ENCODE assay signal across 8 cellular contexts in the genomic region with DNA sequence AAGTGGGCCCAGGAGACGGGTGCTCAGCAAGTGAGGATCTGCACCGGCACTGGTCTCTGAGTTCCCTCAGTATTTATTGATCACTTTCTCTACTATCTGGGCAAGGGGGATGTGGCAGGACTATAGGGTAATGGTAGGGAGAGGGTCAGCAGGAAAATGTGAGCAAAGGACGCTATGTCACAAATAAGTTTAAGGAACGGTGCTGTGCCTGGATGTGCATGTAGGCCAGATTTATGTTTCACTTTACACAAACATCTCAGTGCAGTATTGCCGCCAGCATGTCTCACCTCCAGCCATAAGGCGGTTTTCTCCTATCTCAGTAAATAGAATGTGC. TPM values are rescaled to one million over a fixed set of nuclear protein-coding genes. Genes with fewer than 3 reads are reported as not detected.
DNase-seq lines count a peak whose midpoint lies in the region; ATAC-seq, FAIRE-seq and TF ChIP-seq lines count a peak whose summit lies in the region.
"Not testable (repeated sequence)": the region's sequence is repeated elsewhere in the genome, so short reads cannot be mapped to it uniquely, and the experiment has no call there.

No MANE protein-coding gene starts in this region.

- in situ Hi-C loops in K562 (cut with MboI), result not testable (repeated sequence)

- H3K79me2 ChIP-seq in DND-41 (ENCODE audit: insufficient read depth, low read length); OCI-LY7 (ENCODE audit: insufficient read depth, low read depth, low read length); K562 (ENCODE audit: control insufficient read depth, insufficient read depth, low read length): not testable (repeated sequence)

- TF ChIP-seq CTCF in DND-41 (IDR thresholded peaks at IDR 0.05; ENCODE audit: borderline replicate concordance, extremely low read depth, low read length, poor library complexity, severe bottlenecking); OCI-LY7 (conservative IDR thresholded peaks at IDR 0.05; ENCODE audit: low read length); activated CD8-positive, alpha-beta T cell treated with anti-CD3 and anti-CD28 coated beads for 36 hours (IDR thresholded peaks at IDR 0.05); K562 (IDR thresholded peaks at IDR 0.05 in 2 of 3, conservative IDR thresholded peaks at IDR 0.05 in 1 of 3; ENCODE audit: insufficient read depth in 2 of 3, low read depth in 1 of 3, low read length in 3 of 3); esophagus squamous epithelium (IDR thresholded peaks at IDR 0.05); mesothelial cell of epicardium (IDR thresholded peaks at IDR 0.05; ENCODE audit: unreplicated experiment); progenitor cell of endocrine pancreas (IDR thresholded peaks at IDR 0.05; ENCODE audit: unreplicated experiment); vagina (IDR thresholded peaks at IDR 0.05): not testable (repeated sequence)

- not testable (repeated sequence) for H3K36me3 Mint-ChIP-seq in activated CD8-positive, alpha-beta T cell treated with anti-CD3 and anti-CD28 coated beads for 36 hours (ENCODE audit: low read depth); mesothelial cell of epicardium; progenitor cell of endocrine pancreas (ENCODE audit: insufficient read depth)

- TF ChIP-seq POLR2A in K562 (conservative IDR thresholded peaks at IDR 0.05); esophagus squamous epithelium (IDR thresholded peaks at IDR 0.05); vagina (IDR thresholded peaks at IDR 0.05): not testable (repeated sequence)

- not testable (repeated sequence) for H4K20me1 ChIP-seq in DND-41 (ENCODE audit: insufficient read depth, low read length); OCI-LY7 (ENCODE audit: insufficient read depth, low read length); K562 (replicated peaks; ENCODE audit: control insufficient read depth, insufficient read depth, low read length)

- H3K4me2 ChIP-seq in DND-41 (ENCODE audit: insufficient read depth, low read length) (peak overlapping the region; percentile 71), OCI-LY7 (ENCODE audit: low read length) (peak overlapping the region; percentile 88; the same call in 1 of the 2 replicates), K562 (ENCODE audit: insufficient read depth, low read length) (peak overlapping the region; percentile 74)

- H3K9me3 Mint-ChIP-seq in activated CD8-positive, alpha-beta T cell treated with anti-CD3 and anti-CD28 coated beads for 36 hours; mesothelial cell of epicardium; progenitor cell of endocrine pancreas (ENCODE audit: low read depth): not testable (repeated sequence)

- peak overlapping the region; percentile 78 for H3K4me3 Mint-ChIP-seq in activated CD8-positive, alpha-beta T cell treated with anti-CD3 and anti-CD28 coated beads for 36 hours
- peak overlapping the region; percentile 89 for H3K4me3 Mint-ChIP-seq in mesothelial cell of epicardium
- peak overlapping the region; percentile 89 for H3K4me3 Mint-ChIP-seq in progenitor cell of endocrine pancreas (ENCODE audit: low read depth)

- not testable (repeated sequence) for H3K9me1 ChIP-seq in K562 (ENCODE audit: control insufficient read depth, insufficient read depth, low read length)

- ATAC-seq in DND-41 (ENCODE audit: insufficient read depth, low read depth); activated CD8-positive, alpha-beta T cell treated with anti-CD3 and anti-CD28 coated beads for 36 hours; K562: not testable (repeated sequence)

- CTCF ChIA-PET in OCI-LY7 (lab: Charles Lee; ENCODE audit: unreplicated experiment); activated CD8-positive, alpha-beta T cell treated with anti-CD3 and anti-CD28 coated beads for 36 hours (lab: Charles Lee); K562 (lab: Yijun Ruan, JAX; ENCODE audit: low intra/inter-chr PET ratio): not testable (repeated sequence)

- BruUV-seq in OCI-LY7 (replicated peaks; lab: Mats Ljungman, UMichigan); K562 (replicated peaks; lab: Mats Ljungman, UMichigan): not testable (repeated sequence)

- not testable (repeated sequence) for H3K9me3 ChIP-seq in DND-41 (ENCODE audit: insufficient read depth, low read length, severe bottlenecking); OCI-LY7 (ENCODE audit: low read length); K562 (replicated peaks; ENCODE audit: control insufficient read depth, insufficient read depth, low read depth, low read length); esophagus squamous epithelium; vagina

- not testable (repeated sequence) for H3K27me3 ChIP-seq in DND-41 (ENCODE audit: insufficient read depth, low read length, poor library complexity); K562 (ENCODE audit: control insufficient read depth in 2 of 2, insufficient read depth in 2 of 2, low read length in 2 of 2); esophagus squamous epithelium; vagina

- peaks cover 23% of the 10 kb centered on the region for H3K4me1 Mint-ChIP-seq in activated CD8-positive, alpha-beta T cell treated with anti-CD3 and anti-CD28 coated beads for 36 hours (ENCODE audit: low read depth)
- peaks cover 23% of the 10 kb centered on the region for H3K4me1 Mint-ChIP-seq in mesothelial cell of epicardium
- H3K4me1 Mint-ChIP-seq in progenitor cell of endocrine pancreas (ENCODE audit: low read depth), result peaks cover 13% of the 10 kb centered on the region

- H3K4me3 ChIP-seq in DND-41 (ENCODE audit: low read depth in 1 of 2, low read length in 2 of 2) (peak overlapping the region in 1 of 2 experiments; percentile 55; a peak in 2 of 4 replicates), K562 (0 out of 2 replicates have a peak overlapping the region, but pooled peaks have one; percentile 38), esophagus squamous epithelium (peak overlapping the region in 3 of 4 donors; percentile 64 to 91 (median 67)), vagina (peak overlapping the region in 1 of 2 donors; percentile 8)
- not testable (repeated sequence) for H3K4me3 ChIP-seq in OCI-LY7 (ENCODE audit: low read depth, low read length, poor library complexity, severe bottlenecking)

- POLR2A ChIA-PET in OCI-LY7 (lab: Charles Lee); activated CD8-positive, alpha-beta T cell treated with anti-CD3 and anti-CD28 coated beads for 36 hours (lab: Charles Lee); K562 (lab: Yijun Ruan, JAX): not testable (repeated sequence)

- not testable (repeated sequence) for H3K27me3 Mint-ChIP-seq in activated CD8-positive, alpha-beta T cell treated with anti-CD3 and anti-CD28 coated beads for 36 hours; mesothelial cell of epicardium (ENCODE audit: low read depth); progenitor cell of endocrine pancreas

- intact Hi-C loops in OCI-LY7 (cut with micrococcal nuclease; ENCODE audit: unreplicated experiment) (loop anchor here (2.0 kb wide), 1 partner anchor 199 kb away; a partner anchor contains a TSS), esophagus squamous epithelium (cut with DNase I) (loop anchor here (10.0 kb wide), 1 partner anchor 469 kb away; no protein-coding TSS in a partner anchor)
- intact Hi-C loops in activated CD8-positive, alpha-beta T cell treated with anti-CD3 and anti-CD28 coated beads for 36 hours (cut with micrococcal nuclease); K562 (cut with micrococcal nuclease); vagina (cut with DNase I): not testable (repeated sequence)

- TF ChIP-seq EP300 in K562 (IDR thresholded peaks at IDR 0.05; ENCODE audit: low read length), result not testable (repeated sequence)

- peaks cover 23% of the 10 kb centered on the region for H3K4me1 ChIP-seq in DND-41 (ENCODE audit: insufficient read depth, low read length)
- H3K4me1 ChIP-seq in OCI-LY7 (ENCODE audit: insufficient read depth, low read length, poor library complexity, severe bottlenecking), result peaks cover 18% of the 10 kb centered on the region
- peaks cover 38% of the 10 kb centered on the region in 2 experiments for H3K4me1 ChIP-seq in K562 (replicated peaks in 1 of 2; ENCODE audit: control insufficient read depth in 2 of 2, insufficient read depth in 2 of 2, low read length in 2 of 2)
- H3K4me1 ChIP-seq in esophagus squamous epithelium, result peaks cover 4 to 37% (median 17%) of the 10 kb centered on the region in 3 donors
- H3K4me1 ChIP-seq in vagina, result peaks cover 28% of the 10 kb centered on the region

- peak overlapping the region; percentile 97 for H3K27ac Mint-ChIP-seq in activated CD8-positive, alpha-beta T cell treated with anti-CD3 and anti-CD28 coated beads for 36 hours
- H3K27ac Mint-ChIP-seq in mesothelial cell of epicardium (peak overlapping the region; percentile 99), progenitor cell of endocrine pancreas (peak overlapping the region; percentile 100)

- FAIRE-seq in K562 (lab: Jason Lieb, UNC), result not testable (repeated sequence)

- DNase-seq in DND-41; OCI-LY7 (ENCODE audit: low spot score); activated CD8-positive, alpha-beta T cell treated with anti-CD3 and anti-CD28 coated beads for 36 hours; esophagus squamous epithelium (lab: John Stamatoyannopoulos, UW); mesothelial cell of epicardium (ENCODE audit: low spot score in 2 of 2, unreplicated experiment in 2 of 2); progenitor cell of endocrine pancreas (ENCODE audit: low spot score, unreplicated experiment); vagina (ENCODE audit: extremely low spot score in 2 of 2): not testable (repeated sequence)
- peak in 1 of 4 experiments; percentile 45 for DNase-seq in K562 (ENCODE audit: extremely low read depth in 1 of 4, low spot score in 3 of 4)

- TF ChIP-seq RAD21 in K562 (CRISPR knock-in tag; conservative IDR thresholded peaks at IDR 0.05 in 1 of 2, IDR thresholded peaks at IDR 0.05 in 1 of 2), result not testable (repeated sequence)

- not testable (repeated sequence) for H3K36me3 ChIP-seq in DND-41 (ENCODE audit: insufficient read depth, low read length); OCI-LY7 (ENCODE audit: insufficient read depth, low read length); K562 (ENCODE audit: control insufficient read depth, insufficient read depth, low read length); esophagus squamous epithelium; vagina

- peak overlapping the region; percentile 65; the same call in 1 of the 2 replicates for H3K27ac ChIP-seq in DND-41 (ENCODE audit: low read length)
- not testable (repeated sequence) for H3K27ac ChIP-seq in OCI-LY7 (ENCODE audit: low read depth, low read length, poor library complexity, severe bottlenecking); K562 (ENCODE audit: extremely low read depth, low read depth, low read length)
- peak overlapping the region; percentile 88 to 100 (median 98) for H3K27ac ChIP-seq in esophagus squamous epithelium
- H3K27ac ChIP-seq in vagina, result peak overlapping the region; percentile 98

- not testable (repeated sequence) for H3K9me2 ChIP-seq in OCI-LY7 (ENCODE audit: insufficient read depth, low read length)

- 29% methylated on average over 6 of the region's 6 CpGs for WGBS in K562 (ENCODE audit: insufficient coverage, low coverage, missing lambda C conversion rate)
- 45 to 65% methylated on average over 6 of the region's 6 CpGs for WGBS in esophagus squamous epithelium, 2 donors

- H2AFZ ChIP-seq in DND-41 (ENCODE audit: low read depth, low read length) (peak overlapping the region; percentile 5; the same call in 1 of the 2 replicates), OCI-LY7 (ENCODE audit: low read length) (0 out of 2 replicates have a peak overlapping the region, but pooled peaks have one; percentile 97)
- H2AFZ ChIP-seq in K562 (ENCODE audit: low read depth, low read length), result not testable (repeated sequence)

- H3K9ac ChIP-seq in DND-41 (ENCODE audit: low read depth, low read length), result peak overlapping the region; percentile 60
- not testable (repeated sequence) for H3K9ac ChIP-seq in K562 (ENCODE audit: insufficient read depth in 1 of 2, low read depth in 2 of 2, low read length in 2 of 2)

RNA-seq across cellular contexts. Expression of a gene that starts 15.6 kb away (rescaled TPM):
- 10.6 and 11.7 TPM in 2 replicates for total RNA-seq in OCI-LY7 (2014; rRNA removed; shearing (Covaris generic))
- 10.9 and 16.6 TPM in 2 replicates for total RNA-seq in OCI-LY7 (2022)
- 1 to 10 TPM; 5.1 to 6.1 TPM for total RNA-seq in activated CD8-positive, alpha-beta T cell treated with anti-CD3 and anti-CD28 coated beads for 36 hours
- total RNA-seq in K562 (2011; cell fraction: chromatin; rRNA removed; ENCODE audit: low replicate concordance), result 16.6 and 37.0 TPM in 2 replicates
- 12.7 and 14.3 TPM in 2 replicates for total RNA-seq in K562 (2011; cell fraction: nucleolus; rRNA removed)
- 18.8 and 24.1 TPM in 2 replicates for total RNA-seq in K562 (2011; cell fraction: nucleoplasm; rRNA removed)
- total RNA-seq in K562 (2014; rRNA removed), result 4.5 and 5.2 TPM in 2 replicates
- total RNA-seq in K562 (2014; rRNA removed; fragmentation: Illumina TruSeq; extraction: Trizol), result 8.5 and 8.6 TPM in 2 replicates
- total RNA-seq in K562 (2015; rRNA removed; fragmentation: Illumina TruSeq; extraction: Trizol), result 6.8 and 8.7 TPM in 2 replicates
- 5.1 and 7.8 TPM in 2 replicates for total RNA-seq in K562 (2021)
- 6.0 and 8.5 TPM in 2 replicates for polyA plus RNA-seq in K562 (2011; rRNA removed)
- polyA plus RNA-seq in K562 (2011; cell fraction: cytosol; rRNA removed), result 3.3 and 4.8 TPM in 2 replicates
- polyA plus RNA-seq in K562 (2011; cell fraction: nucleus; rRNA removed), result 8.7 and 13.1 TPM in 2 replicates
- 7.9 and 10.4 TPM in 2 replicates for polyA plus RNA-seq in K562 (2012)
- 6.2 and 6.8 TPM in 2 replicates for polyA plus RNA-seq in K562 (2014; fragmentation: Illumina TruSeq; extraction: Trizol)
- polyA plus RNA-seq in K562 (2014; fragmentation: Nextera tagmentation; extraction: Ambion mirVana), result 1 to 10 TPM; 4.1 to 4.5 TPM
- polyA plus RNA-seq in K562 (2014; rRNA removed), result 8.6 and 11.1 TPM in 2 replicates
- 9.9 and 11.9 TPM in 2 replicates for polyA minus RNA-seq in K562 (2011; rRNA and poly(A)+ RNA removed)
- 2.0 and 4.5 TPM in 2 replicates for polyA minus RNA-seq in K562 (2011; cell fraction: cytosol; rRNA and poly(A)+ RNA removed)
- polyA minus RNA-seq in K562 (2011; cell fraction: nucleus; rRNA and poly(A)+ RNA removed), result 9.2 and 10.4 TPM in 2 replicates
- total RNA-seq in esophagus squamous epithelium, result 10 to 100 TPM; 10.8 to 18.5 (median 13.5) TPM
- 30.4 to 32.1 TPM (median 31.0 TPM) in 3 replicates for total RNA-seq in mesothelial cell of epicardium
- 33.3 and 34.0 TPM in 2 replicates for total RNA-seq in progenitor cell of endocrine pancreas
- total RNA-seq in vagina, result 12.8 TPM

RNA-seq across cellular contexts. Expression of a gene that starts 34.7 kb away (rescaled TPM):
- 22.3 and 38.7 TPM in 2 replicates for total RNA-seq in OCI-LY7 (2014; rRNA removed; shearing (Covaris generic))
- total RNA-seq in OCI-LY7 (2022) (40.6 and 44.4 TPM in 2 replicates), K562 (2014; rRNA removed) (28.4 and 36.6 TPM in 2 replicates), K562 (2014; rRNA removed; fragmentation: Illumina TruSeq; extraction: Trizol) (11.8 and 12.8 TPM in 2 replicates), K562 (2015; rRNA removed; fragmentation: Illumina TruSeq; extraction: Trizol) (20.0 and 20.1 TPM in 2 replicates), K562 (2021) (37.1 and 37.7 TPM in 2 replicates), esophagus squamous epithelium (10 to 100 TPM in 3 of 4 donors, 1 to 10 TPM in 1; 6.9 to 20.0 (median 13.7) TPM), mesothelial cell of epicardium (42.4 to 43.8 TPM (median 43.5 TPM) in 3 replicates), progenitor cell of endocrine pancreas (30.9 and 32.0 TPM in 2 replicates), vagina (39.8 TPM)
- 10 to 100 TPM; 24.2 to 26.7 TPM for total RNA-seq in activated CD8-positive, alpha-beta T cell treated with anti-CD3 and anti-CD28 coated beads for 36 hours
- total RNA-seq in K562 (2011; cell fraction: chromatin; rRNA removed; ENCODE audit: low replicate concordance), result 51.6 and 99.0 TPM in 2 replicates
- 82.6 and 111 TPM in 2 replicates for total RNA-seq in K562 (2011; cell fraction: nucleolus; rRNA removed)
- 71.9 and 76.0 TPM in 2 replicates for total RNA-seq in K562 (2011; cell fraction: nucleoplasm; rRNA removed)
- polyA plus RNA-seq in K562 (2011; rRNA removed) (27.1 and 34.2 TPM in 2 replicates), K562 (2014; fragmentation: Illumina TruSeq; extraction: Trizol) (26.5 and 37.4 TPM in 2 replicates), K562 (2014; fragmentation: Nextera tagmentation; extraction: Ambion mirVana) (1 to 10 TPM; 2.7 to 3.9 TPM), K562 (2014; rRNA removed) (39.8 and 40.5 TPM in 2 replicates)
- 35.0 and 92.1 TPM in 2 replicates for polyA plus RNA-seq in K562 (2011; cell fraction: cytosol; rRNA removed)
- polyA plus RNA-seq in K562 (2011; cell fraction: nucleus; rRNA removed), result 50.1 and 90.2 TPM in 2 replicates
- 28.2 and 35.5 TPM in 2 replicates for polyA plus RNA-seq in K562 (2012)
- 9.5 and 11.8 TPM in 2 replicates for polyA minus RNA-seq in K562 (2011; rRNA and poly(A)+ RNA removed)
- 18.6 and 19.3 TPM in 2 replicates for polyA minus RNA-seq in K562 (2011; cell fraction: cytosol; rRNA and poly(A)+ RNA removed)
- 32.0 and 33.4 TPM in 2 replicates for polyA minus RNA-seq in K562 (2011; cell fraction: nucleus; rRNA and poly(A)+ RNA removed)

RNA-seq across cellular contexts. Expression of a gene that starts 43.6 kb away (rescaled TPM):
- 162 and 249 TPM in 2 replicates for total RNA-seq in OCI-LY7 (2014; rRNA removed; shearing (Covaris generic))
- total RNA-seq in OCI-LY7 (2022) (271 and 323 TPM in 2 replicates), K562 (2014; rRNA removed) (424 and 564 TPM in 2 replicates), K562 (2014; rRNA removed; fragmentation: Illumina TruSeq; extraction: Trizol) (465 and 492 TPM in 2 replicates), K562 (2015; rRNA removed; fragmentation: Illumina TruSeq; extraction: Trizol) (383 and 410 TPM in 2 replicates), K562 (2021) (489 and 520 TPM in 2 replicates), esophagus squamous epithelium (100 to 1,000 TPM; 394 to 688 (median 499) TPM), mesothelial cell of epicardium (248 to 264 TPM (median 260 TPM) in 3 replicates), progenitor cell of endocrine pancreas (335 and 342 TPM in 2 replicates), vagina (269 TPM)
- total RNA-seq in activated CD8-positive, alpha-beta T cell treated with anti-CD3 and anti-CD28 coated beads for 36 hours, result 100 to 1,000 TPM; 313 to 321 TPM
- 39.7 and 67.9 TPM in 2 replicates for total RNA-seq in K562 (2011; cell fraction: chromatin; rRNA removed; ENCODE audit: low replicate concordance)
- 97.9 and 112 TPM in 2 replicates for total RNA-seq in K562 (2011; cell fraction: nucleolus; rRNA removed)
- 87.5 and 111 TPM in 2 replicates for total RNA-seq in K562 (2011; cell fraction: nucleoplasm; rRNA removed)
- polyA plus RNA-seq in K562 (2011; rRNA removed) (833 and 989 TPM in 2 replicates), K562 (2014; fragmentation: Illumina TruSeq; extraction: Trizol) (602 and 613 TPM in 2 replicates), K562 (2014; fragmentation: Nextera tagmentation; extraction: Ambion mirVana) (1,000 to 10,000 TPM in 1 of 2 experiments, 100 to 1,000 TPM in 1; 995 to 1,140 TPM), K562 (2014; rRNA removed) (1,210 and 1,266 TPM in 2 replicates)
- polyA plus RNA-seq in K562 (2011; cell fraction: cytosol; rRNA removed), result 727 and 1,456 TPM in 2 replicates
- 352 and 598 TPM in 2 replicates for polyA plus RNA-seq in K562 (2011; cell fraction: nucleus; rRNA removed)
- 383 and 1,143 TPM in 2 replicates for polyA plus RNA-seq in K562 (2012)
- polyA minus RNA-seq in K562 (2011; rRNA and poly(A)+ RNA removed), result 303 and 304 TPM in 2 replicates
- polyA minus RNA-seq in K562 (2011; cell fraction: cytosol; rRNA and poly(A)+ RNA removed), result 86.1 and 91.4 TPM in 2 replicates
- polyA minus RNA-seq in K562 (2011; cell fraction: nucleus; rRNA and poly(A)+ RNA removed), result 33.3 and 49.1 TPM in 2 replicates

RNA-seq across cellular contexts. Expression of a gene that starts 51.0 kb away (rescaled TPM):
- total RNA-seq in OCI-LY7 (2014; rRNA removed; shearing (Covaris generic)), result 131 and 137 TPM in 2 replicates
- total RNA-seq in OCI-LY7 (2022), result 86.4 and 86.9 TPM in 2 replicates
- 10 to 100 TPM; 79.9 to 81.4 TPM for total RNA-seq in activated CD8-positive, alpha-beta T cell treated with anti-CD3 and anti-CD28 coated beads for 36 hours
- total RNA-seq in K562 (2011; cell fraction: chromatin; rRNA removed; ENCODE audit: low replicate concordance), result 28.9 and 74.2 TPM in 2 replicates
- 53.7 and 55.2 TPM in 2 replicates for total RNA-seq in K562 (2011; cell fraction: nucleolus; rRNA removed)
- 39.3 and 42.7 TPM in 2 replicates for total RNA-seq in K562 (2011; cell fraction: nucleoplasm; rRNA removed)
- 178 and 240 TPM in 2 replicates for total RNA-seq in K562 (2014; rRNA removed)
- total RNA-seq in K562 (2014; rRNA removed; fragmentation: Illumina TruSeq; extraction: Trizol), result 16.7 and 24.2 TPM in 2 replicates
- total RNA-seq in K562 (2015; rRNA removed; fragmentation: Illumina TruSeq; extraction: Trizol), result 55.8 and 60.9 TPM in 2 replicates
- 97.6 and 104 TPM in 2 replicates for total RNA-seq in K562 (2021)
- 42.5 and 48.1 TPM in 2 replicates for polyA plus RNA-seq in K562 (2011; rRNA removed)
- polyA plus RNA-seq in K562 (2011; cell fraction: cytosol; rRNA removed), result 72.1 and 158 TPM in 2 replicates
- 44.6 and 79.3 TPM in 2 replicates for polyA plus RNA-seq in K562 (2011; cell fraction: nucleus; rRNA removed)
- 74.0 and 77.2 TPM in 2 replicates for polyA plus RNA-seq in K562 (2012)
- 19.6 and 58.2 TPM in 2 replicates for polyA plus RNA-seq in K562 (2014; fragmentation: Illumina TruSeq; extraction: Trizol)
- polyA plus RNA-seq in K562 (2014; fragmentation: Nextera tagmentation; extraction: Ambion mirVana), result 1 to 10 TPM; 1.6 to 4.1 TPM
- polyA plus RNA-seq in K562 (2014; rRNA removed), result 131 and 180 TPM in 2 replicates
- polyA minus RNA-seq in K562 (2011; rRNA and poly(A)+ RNA removed), result 6.7 and 10.2 TPM in 2 replicates
- polyA minus RNA-seq in K562 (2011; cell fraction: cytosol; rRNA and poly(A)+ RNA removed), result 21.9 and 23.9 TPM in 2 replicates
- 14.3 and 14.9 TPM in 2 replicates for polyA minus RNA-seq in K562 (2011; cell fraction: nucleus; rRNA and poly(A)+ RNA removed)
- 10 to 100 TPM; 61.1 to 77.1 (median 67.6) TPM for total RNA-seq in esophagus squamous epithelium
- 60.0 to 61.1 TPM (median 60.6 TPM) in 3 replicates for total RNA-seq in mesothelial cell of epicardium
- 83.3 and 90.6 TPM in 2 replicates for total RNA-seq in progenitor cell of endocrine pancreas
- 73.4 TPM for total RNA-seq in vagina
